In the genomic region with DNA sequence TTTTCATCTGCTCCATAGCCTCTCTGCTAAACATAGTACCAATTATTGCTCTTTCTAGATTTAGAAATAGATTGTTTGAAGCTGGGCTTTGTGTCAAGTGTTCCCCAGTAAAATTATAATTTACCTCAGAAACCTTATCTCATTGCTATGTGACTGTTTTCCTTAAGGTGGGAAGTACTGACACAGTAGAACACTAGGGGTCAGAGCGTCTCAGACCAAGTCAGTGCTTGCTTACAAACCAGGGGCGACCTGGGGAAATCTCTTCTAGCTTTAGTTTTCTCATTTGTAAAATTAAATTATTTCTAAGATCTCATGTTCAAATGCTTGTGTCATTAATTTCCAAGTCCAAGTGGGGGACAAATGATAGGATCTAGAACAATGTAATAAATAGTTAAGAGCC, we compare ENCODE assay signal across 22 cellular contexts.
DNase-seq lines count a peak whose midpoint lies in the region; ATAC-seq, FAIRE-seq and TF ChIP-seq lines count a peak whose summit lies in the region.
"Had no signal": no experiment of that assay in that cellular context is flagged by ENCODE, and none has a peak within 500 bp of the region (broad histone marks: within the 10 kb centered on the region; RNA-seq: fewer than 3 reads in every experiment).

No MANE protein-coding gene starts in this region.

- H3K27me3 Mint-ChIP-seq in type B pancreatic cell = no peaks in the 10 kb centered on the region
- peaks cover 2% of the 10 kb centered on the region for H3K27me3 Mint-ChIP-seq in activated CD8-positive, alpha-beta T cell treated with anti-CD3 and anti-CD28 coated beads, Interleukin-2, amount 10 ng/mL, durations not matched to agents 7 days and 5 days (ENCODE audit: low read depth)

- WGBS in pancreas, 2 donors = 85% methylated on average over 2 of the region's 2 CpGs

- DNase-seq in H7 = peak; percentile 33
- DNase-seq in OCI-LY7 (ENCODE audit: low spot score) = no peak
- DNase-seq in foreskin keratinocyte = no peak
- no peak for DNase-seq in type B pancreatic cell (ENCODE audit: extremely low spot score, unreplicated experiment)
- DNase-seq in pancreas = no peak
- DNase-seq in activated CD8-positive, alpha-beta T cell treated with anti-CD3 and anti-CD28 coated beads, Interleukin-2, amount 10 ng/mL, durations not matched to agents 7 days and 5 days = no peak
- DNase-seq in middle frontal gyrus (ENCODE audit: extremely low spot score, low spot score) = no peak
- DNase-seq: Caco-2; CD4-positive, alpha-beta memory T cell; DMS 273 treated with DMSO at 0.1 percent for 48 hours; KBM-7; NCI-H1092; NCI-H1436 treated with DMSO at 0.1 percent for 48 hours; NCI-H1930; NCI-H2227 treated with DMSO at 0.1 percent for 48 hours; NCI-H510A treated with DMSO at 0.1 percent for 48 hours; NCI-H774; NK-92 treated with Interleukin-12 subunit alpha and Interleukin-12 subunit beta, amount 100 ng/mL, for 24 hours; Peyer's patch had no signal

- no peaks in the 10 kb centered on the region; the same call in 1 of the 2 replicates for H3K9me2 ChIP-seq in OCI-LY7 (ENCODE audit: insufficient read depth, low read length)

- H3K4me3 ChIP-seq in H7 (ENCODE audit: insufficient read depth, low read depth, low read length) (no peak overlapping the region), OCI-LY7 (ENCODE audit: low read depth, low read length, poor library complexity, severe bottlenecking) (no peak overlapping the region), pancreas (no peak overlapping the region)
- H3K4me3 ChIP-seq: BLaER1, Peyer's patch had no signal

- no peak for ATAC-seq in foreskin keratinocyte
- ATAC-seq in pancreas = no peak
- no peak for ATAC-seq in activated CD8-positive, alpha-beta T cell treated with anti-CD3 and anti-CD28 coated beads, Interleukin-2, amount 10 ng/mL, durations not matched to agents 7 days and 5 days
- ATAC-seq: SK-N-SH treated with all-trans-retinoic acid at 6 μM for 48 hours had no signal

- peaks cover 9% of the 10 kb centered on the region for H3K4me1 Mint-ChIP-seq in type B pancreatic cell (ENCODE audit: unreplicated experiment)
- no peaks in the 10 kb centered on the region for H3K4me1 Mint-ChIP-seq in activated CD8-positive, alpha-beta T cell treated with anti-CD3 and anti-CD28 coated beads, Interleukin-2, amount 10 ng/mL, durations not matched to agents 7 days and 5 days (ENCODE audit: low read depth)
- H3K4me1 Mint-ChIP-seq: CD4-positive, alpha-beta memory T cell had no signal

- H3K4me2 ChIP-seq in OCI-LY7 (ENCODE audit: low read length) = no peak overlapping the region
- H3K4me2 ChIP-seq: BLaER1 had no signal

- POLR2A ChIA-PET in OCI-LY7 (lab: Charles Lee) = interaction anchor here (0.6 to 1.5 kb wide), 3 partner anchors 23 to 46 kb away, joined by 3 read pairs; no protein-coding TSS in a partner anchor
- POLR2A ChIA-PET in activated CD8-positive, alpha-beta T cell treated with anti-CD3 and anti-CD28 coated beads, Interleukin-2, amount 10 ng/mL, durations not matched to agents 7 days and 5 days (lab: Charles Lee) = no interaction called here

- 0 out of 2 replicates have a peak, but pooled peaks cover 6% of the 10 kb centered on the region for H3K9me3 ChIP-seq in OCI-LY7 (ENCODE audit: low read length)
- H3K9me3 ChIP-seq in pancreas = no peaks in the 10 kb centered on the region
- H3K9me3 ChIP-seq: Caco-2 had no signal

- no peaks in the 10 kb centered on the region for H3K4me1 ChIP-seq in OCI-LY7 (ENCODE audit: insufficient read depth, low read length, poor library complexity, severe bottlenecking)
- H3K4me1 ChIP-seq in foreskin keratinocyte = no peaks in the 10 kb centered on the region
- H3K4me1 ChIP-seq in pancreas = no peaks in the 10 kb centered on the region
- H3K4me1 ChIP-seq: BLaER1, Caco-2, Peyer's patch had no signal

- no peak overlapping the region for H2AFZ ChIP-seq in OCI-LY7 (ENCODE audit: low read length)

- no peak overlapping the region for H3K27ac Mint-ChIP-seq in type B pancreatic cell
- no peak overlapping the region for H3K27ac Mint-ChIP-seq in activated CD8-positive, alpha-beta T cell treated with anti-CD3 and anti-CD28 coated beads, Interleukin-2, amount 10 ng/mL, durations not matched to agents 7 days and 5 days
- H3K27ac Mint-ChIP-seq: CD4-positive, alpha-beta memory T cell had no signal

- no peaks in the 10 kb centered on the region for H3K27me3 ChIP-seq in H7 (ENCODE audit: control insufficient read depth, insufficient read depth, low read length)
- no peaks in the 10 kb centered on the region for H3K27me3 ChIP-seq in foreskin keratinocyte
- H3K27me3 ChIP-seq in pancreas = no peaks in the 10 kb centered on the region
- H3K27me3 ChIP-seq: BLaER1, Peyer's patch had no signal

- CTCF ChIA-PET in OCI-LY7 (lab: Charles Lee; ENCODE audit: unreplicated experiment) = no interaction called here
- CTCF ChIA-PET in activated CD8-positive, alpha-beta T cell treated with anti-CD3 and anti-CD28 coated beads, Interleukin-2, amount 10 ng/mL, durations not matched to agents 7 days and 5 days (lab: Charles Lee) = no interaction called here

- no peaks in the 10 kb centered on the region for H3K79me2 ChIP-seq in OCI-LY7 (ENCODE audit: insufficient read depth, low read depth, low read length)

- no peak for FAIRE-seq in pancreas (lab: Jason Lieb, UNC)
- FAIRE-seq: GM12891 had no signal

- BruUV-seq in OCI-LY7 (replicated peaks; lab: Mats Ljungman, UMichigan) = no TSS peak

- H4K20me1 ChIP-seq in OCI-LY7 (ENCODE audit: insufficient read depth, low read length) = no peaks in the 10 kb centered on the region
- H4K20me1 ChIP-seq: BLaER1 had no signal

- H3K36me3 Mint-ChIP-seq in type B pancreatic cell = no peaks in the 10 kb centered on the region
- H3K36me3 Mint-ChIP-seq in activated CD8-positive, alpha-beta T cell treated with anti-CD3 and anti-CD28 coated beads, Interleukin-2, amount 10 ng/mL, durations not matched to agents 7 days and 5 days (ENCODE audit: low read depth) = no peaks in the 10 kb centered on the region

- no peaks in the 10 kb centered on the region for H3K36me3 ChIP-seq in H7 (replicated peaks; ENCODE audit: control insufficient read depth, insufficient read depth, low read length)
- no peaks in the 10 kb centered on the region for H3K36me3 ChIP-seq in OCI-LY7 (ENCODE audit: insufficient read depth, low read length)
- H3K36me3 ChIP-seq in pancreas = no peaks in the 10 kb centered on the region
- H3K36me3 ChIP-seq: BLaER1, Peyer's patch had no signal

- TF ChIP-seq CTCF in OCI-LY7 (conservative IDR thresholded peaks at IDR 0.05; ENCODE audit: low read length) (0 out of 2 replicates have a peak, but pooled peaks have one; percentile 19), foreskin keratinocyte (conservative IDR thresholded peaks at IDR 0.05) (peak; percentile 29), type B pancreatic cell (conservative IDR thresholded peaks at IDR 0.05) (peak; percentile 13), pancreas (IDR thresholded peaks at IDR 0.05) (no peak)

- intact Hi-C loops in OCI-LY7 (cut with micrococcal nuclease; ENCODE audit: unreplicated experiment) = no loop called here
- intact Hi-C loops in pancreas (cut with DNase I) = no loop called here

- peaks cover 8% of the 10 kb centered on the region for H3K9me3 Mint-ChIP-seq in type B pancreatic cell
- H3K9me3 Mint-ChIP-seq in activated CD8-positive, alpha-beta T cell treated with anti-CD3 and anti-CD28 coated beads, Interleukin-2, amount 10 ng/mL, durations not matched to agents 7 days and 5 days (ENCODE audit: insufficient read depth) = peaks cover 19% of the 10 kb centered on the region

- H3K27ac ChIP-seq in OCI-LY7 (ENCODE audit: low read depth, low read length, poor library complexity, severe bottlenecking) (no peak overlapping the region), foreskin keratinocyte (no peak overlapping the region), pancreas (no peak overlapping the region)
- H3K27ac ChIP-seq: BLaER1, Peyer's patch had no signal

- no peak overlapping the region for H3K4me3 Mint-ChIP-seq in type B pancreatic cell
- no peak overlapping the region for H3K4me3 Mint-ChIP-seq in activated CD8-positive, alpha-beta T cell treated with anti-CD3 and anti-CD28 coated beads, Interleukin-2, amount 10 ng/mL, durations not matched to agents 7 days and 5 days
- H3K4me3 Mint-ChIP-seq: CD4-positive, alpha-beta memory T cell had no signal

Comparison
In these comparisons a context has a peak if more than half of its experiments do, and no peak if none do; other contexts are left out.
1. CTCF ChIP-seq: peak in OCI-LY7 (single experiment), foreskin keratinocyte (single experiment) and type B pancreatic cell (single experiment); none in pancreas (0 of 4).